In genomic region chr20:63545814-63546213, GRCh38 we compare ENCODE assay signal across 27 cellular contexts. TPM values are rescaled to one million over a fixed set of nuclear protein-coding genes. Genes with fewer than 3 reads are reported as not detected.
A peak's percentile ranks its signal among the peaks of the same experiment; 100 is the strongest.
DNase-seq lines count a peak whose midpoint lies in the region; ATAC-seq, FAIRE-seq and TF ChIP-seq lines count a peak whose summit lies in the region.
"Had no signal": no experiment of that assay in that cellular context is flagged by ENCODE, and none has a peak within 500 bp of the region (broad histone marks: within the 10 kb centered on the region; RNA-seq: fewer than 3 reads in every experiment).

No MANE protein-coding gene starts in this region.

- H3K4me3 ChIP-seq in BLaER1 = no peak overlapping the region
- H3K4me3 ChIP-seq in Karpas-422 (ENCODE audit: low read length) = no peak overlapping the region; the same call in 1 of the 2 replicates
- no peak overlapping the region for H3K4me3 ChIP-seq in RWPE2 (ENCODE audit: severe bottlenecking)
- peak overlapping the region in 1 of 3 experiments; percentile 31 for H3K4me3 ChIP-seq in keratinocyte (ENCODE audit: control insufficient read depth in 2 of 3, extremely low read depth in 1 of 3, insufficient read depth in 2 of 3, low read depth in 1 of 3, low read length in 3 of 3)
- no peak overlapping the region for H3K4me3 ChIP-seq in coronary artery
- H3K4me3 ChIP-seq: K562 had no signal

- FAIRE-seq in keratinocyte (lab: Jason Lieb, UNC) = no peak
- FAIRE-seq: endothelial cell of umbilical vein, small intestine had no signal

- TF ChIP-seq CTCF in RWPE2 (IDR thresholded peaks at IDR 0.05; ENCODE audit: poor library complexity, severe bottlenecking) (no peak), keratinocyte (optimal IDR thresholded peaks at IDR 0.05 in 1 of 3, IDR thresholded peaks at IDR 0.05 in 1 of 3, conservative IDR thresholded peaks at IDR 0.05 in 1 of 3; ENCODE audit: extremely low read depth in 1 of 3, insufficient read depth in 2 of 3, low read length in 3 of 3) (no peak), coronary artery (IDR thresholded peaks at IDR 0.05) (no peak)

- dilution Hi-C loops in keratinocyte (cut with MboI; ENCODE audit: extremely low pct_ligation_motif_present, low sequenced_read_pairs) = no loop called here

- no peaks in the 10 kb centered on the region for H3K9me2 ChIP-seq in Karpas-422 (replicated peaks; ENCODE audit: insufficient read depth, low read length)

- H3K27me3 ChIP-seq in BLaER1 (peaks cover 73% of the 10 kb centered on the region), Karpas-422 (ENCODE audit: low read length) (no peaks in the 10 kb centered on the region), RWPE2 (ENCODE audit: insufficient read depth, poor library complexity, severe bottlenecking) (no peaks in the 10 kb centered on the region), keratinocyte (ENCODE audit: control insufficient read depth, extremely low read depth, insufficient read depth, low read length) (peaks cover 3% of the 10 kb centered on the region)

- no peak for ATAC-seq in RWPE2 (ENCODE audit: low read depth)
- no peak for ATAC-seq in GM19023 (IDR thresholded peaks at IDR 0.05; ENCODE audit: unreplicated experiment)
- ATAC-seq: activated CD8-positive, alpha-beta memory T cell treated with anti-CD3 and anti-CD28 coated beads, Interleukin-2, amount 10 ng/mL, durations not matched to agents 7 days and 5 days; K562; SK-N-SH treated with all-trans-retinoic acid at 6 μM for 48 hours had no signal

- H3K4me2 ChIP-seq in BLaER1 = peak overlapping the region; percentile 28
- peak overlapping the region; percentile 40 for H3K4me2 ChIP-seq in Karpas-422 (ENCODE audit: low read depth, low read length, poor library complexity, severe bottlenecking)
- H3K4me2 ChIP-seq in keratinocyte (ENCODE audit: control insufficient read depth, extremely low read depth, insufficient read depth, low read depth, low read length) = peak overlapping the region; percentile 49

- DNase-seq in Karpas-422 (peak; percentile 73), RWPE2 (ENCODE audit: low spot score) (peak; percentile 84), keratinocyte (ENCODE audit: low read depth, low spot score) (no peak), coronary artery (ENCODE audit: low spot score) (no peak), hepatic stellate cell (ENCODE audit: low spot score) (no peak)
- DNase-seq in activated CD8-positive, alpha-beta memory T cell treated with anti-CD3 and anti-CD28 coated beads, Interleukin-2, amount 50 U/mL, for 4 hours = no peak
- DNase-seq: activated CD4-positive, alpha-beta T cell treated with anti-CD3 and anti-CD28 coated beads, Interleukin-2, amount 10 ng/mL, durations not matched to agents 24 days and 14 days; activated CD8-positive, alpha-beta memory T cell treated with anti-CD3 and anti-CD28 coated beads, Interleukin-2, amount 10 ng/mL, durations not matched to agents 7 days and 5 days; central memory CD4-positive, alpha-beta T cell; MM.1S; NCI-H1436 treated with DMSO at 0.1 percent for 48 hours; NCI-H510A treated with DMSO at 0.1 percent for 48 hours; nucleus accumbens; stimulated activated CD4-positive, alpha-beta T cell treated with anti-CD3 and anti-CD28 coated beads, Interleukin-1b, Interleukin-23, amount 100 ng/mL, for 48 hours had no signal

- H4K20me1 ChIP-seq in BLaER1 = peaks cover 59% of the 10 kb centered on the region
- 0 out of 2 replicates have a peak, but pooled peaks cover 5% of the 10 kb centered on the region for H4K20me1 ChIP-seq in Karpas-422 (ENCODE audit: insufficient read depth, low read depth, low read length)
- no peaks in the 10 kb centered on the region for H4K20me1 ChIP-seq in keratinocyte (ENCODE audit: control insufficient read depth, extremely low read depth, insufficient read depth, low read length)

- H3K9me3 ChIP-seq in BLaER1 (no peaks in the 10 kb centered on the region), Karpas-422 (ENCODE audit: low read length) (no peaks in the 10 kb centered on the region), RWPE2 (ENCODE audit: severe bottlenecking) (no peaks in the 10 kb centered on the region), keratinocyte (ENCODE audit: control insufficient read depth, low read depth, low read length) (no peaks in the 10 kb centered on the region)

- H2AFZ ChIP-seq in Karpas-422 (ENCODE audit: low read length) (no peak overlapping the region), keratinocyte (ENCODE audit: control insufficient read depth, low read length) (no peak overlapping the region)

- H3K9me1 ChIP-seq in keratinocyte (ENCODE audit: control insufficient read depth, extremely low read depth, insufficient read depth, low read length) = no peaks in the 10 kb centered on the region

- H3K27ac ChIP-seq in BLaER1 (no peak overlapping the region), Karpas-422 (ENCODE audit: low read length) (peak overlapping the region; percentile 57; the same call in 1 of the 2 replicates), RWPE2 (ENCODE audit: poor library complexity, severe bottlenecking) (peak overlapping the region; percentile 65), keratinocyte (ENCODE audit: control insufficient read depth, insufficient read depth, low read length) (peak overlapping the region; percentile 67), coronary artery (no peak overlapping the region)
- H3K27ac ChIP-seq: VCaP had no signal

- H3K9ac ChIP-seq in BLaER1 (no peak overlapping the region), Karpas-422 (ENCODE audit: low read length) (no peak overlapping the region), keratinocyte (ENCODE audit: control insufficient read depth, extremely low read depth, insufficient read depth, low read length) (peak overlapping the region; percentile 48)

- peaks cover 32% of the 10 kb centered on the region for H3K4me1 ChIP-seq in BLaER1
- peaks cover 42% of the 10 kb centered on the region for H3K4me1 ChIP-seq in Karpas-422 (ENCODE audit: low read length)
- peaks cover 19% of the 10 kb centered on the region for H3K4me1 ChIP-seq in RWPE2 (ENCODE audit: insufficient read depth, poor library complexity, severe bottlenecking)
- peaks cover 40% of the 10 kb centered on the region for H3K4me1 ChIP-seq in keratinocyte (ENCODE audit: control insufficient read depth, extremely low read depth, insufficient read depth, low read length)

- no peaks in the 10 kb centered on the region for H3K79me2 ChIP-seq in Karpas-422 (ENCODE audit: low read length)
- no peaks in the 10 kb centered on the region for H3K79me2 ChIP-seq in keratinocyte (ENCODE audit: control insufficient read depth, insufficient read depth, low read length)

- H3K36me3 ChIP-seq in BLaER1 (no peaks in the 10 kb centered on the region), Karpas-422 (ENCODE audit: insufficient read depth, low read length) (no peaks in the 10 kb centered on the region), RWPE2 (ENCODE audit: low read depth) (no peaks in the 10 kb centered on the region), keratinocyte (ENCODE audit: control insufficient read depth in 2 of 2, extremely low read depth in 1 of 2, insufficient read depth in 2 of 2, low read length in 2 of 2) (no peaks in the 10 kb centered on the region)

RNA-seq across cellular contexts. Expression of gene SRMS, which starts 1.7 kb away (rescaled TPM):
- total RNA-seq in Karpas-422 (2014; rRNA removed; shearing (Covaris generic); ENCODE audit: low replicate concordance) = not detected in 2 replicates
- 0.10 to 0.32 TPM (median 0.14 TPM) in 3 replicates for polyA plus RNA-seq in keratinocyte
- not detected for polyA plus RNA-seq in keratinocyte (2011; ENCODE audit: low read depth)
- polyA plus RNA-seq in keratinocyte (2011; cell fraction: cytosol; rRNA removed) = 0.05 and 0.30 TPM in 2 replicates
- polyA plus RNA-seq in keratinocyte (2011; cell fraction: nucleus; rRNA removed) = 0.52 and 0.97 TPM in 2 replicates
- polyA plus RNA-seq in keratinocyte (2012; ENCODE audit: low replicate concordance) = 0.28 TPM in 1 of 2 replicates, not detected in the other
- polyA minus RNA-seq in keratinocyte = 0.13 to 1.3 TPM in 2 of 3 replicates, not detected in the other
- not detected for polyA minus RNA-seq in keratinocyte (2011; cell fraction: cytosol; rRNA and poly(A)+ RNA removed)
- polyA minus RNA-seq in keratinocyte (2011; cell fraction: nucleus; rRNA and poly(A)+ RNA removed) = 0.53 and 0.54 TPM in 2 replicates
- total RNA-seq: activated CD4-positive, alpha-beta T cell treated with anti-CD3 and anti-CD28 coated beads, Interleukin-2, amount 10 ng/mL, durations not matched to agents 24 days and 14 days; activated CD8-positive, alpha-beta memory T cell treated with anti-CD3 and anti-CD28 coated beads, Interleukin-2, amount 10 ng/mL, durations not matched to agents 7 days and 5 days; activated T-helper 1 cell treated with anti-CD3 and anti-CD28 coated beads, Interleukin-12 subunit alpha, Interleukin-12 subunit beta, Interleukin-2, Interleukin-4 antibody, amounts not matched to agents 30 ng/mL and 10 ng/mL and 1 ng/mL, durations not matched to agents 14 hours and 24 hours and 36 hours; dermis microvascular lymphatic vessel endothelial cell; endothelial cell of umbilical vein; K562; myocyte; renal cortical epithelial cell had no signal
- polyA plus RNA-seq: BJ, endothelial cell of umbilical vein, small intestine, urinary bladder had no signal

RNA-seq across cellular contexts. Expression of gene FNDC11, which starts 8.1 kb away (rescaled TPM):
- total RNA-seq in Karpas-422 (2014; rRNA removed; shearing (Covaris generic); ENCODE audit: low replicate concordance) = 0.48 and 1.6 TPM in 2 replicates
- polyA plus RNA-seq in keratinocyte = 0.48 to 0.84 TPM (median 0.55 TPM) in 3 replicates
- polyA plus RNA-seq in keratinocyte (2011; ENCODE audit: low read depth) = not detected
- 0.43 and 0.79 TPM in 2 replicates for polyA plus RNA-seq in keratinocyte (2011; cell fraction: cytosol; rRNA removed)
- 1.3 and 3.7 TPM in 2 replicates for polyA plus RNA-seq in keratinocyte (2011; cell fraction: nucleus; rRNA removed)
- polyA plus RNA-seq in keratinocyte (2012; ENCODE audit: low replicate concordance) = 0.55 and 0.81 TPM in 2 replicates
- polyA minus RNA-seq in keratinocyte = 0.22 to 0.39 TPM (median 0.30 TPM) in 3 replicates
- polyA minus RNA-seq in keratinocyte (2011; cell fraction: cytosol; rRNA and poly(A)+ RNA removed) = not detected
- polyA minus RNA-seq in keratinocyte (2011; cell fraction: nucleus; rRNA and poly(A)+ RNA removed) = 0.47 and 0.84 TPM in 2 replicates

RNA-seq across cellular contexts. Expression of gene PTK6, which starts 8.6 kb away (rescaled TPM):
- total RNA-seq in Karpas-422 (2014; rRNA removed; shearing (Covaris generic); ENCODE audit: low replicate concordance) = 0.51 TPM in 1 of 2 replicates, not detected in the other
- 28.5 to 38.9 TPM (median 37.0 TPM) in 3 replicates for polyA plus RNA-seq in keratinocyte
- polyA plus RNA-seq in keratinocyte (2011; ENCODE audit: low read depth) = 10.8 TPM
- 29.9 and 50.4 TPM in 2 replicates for polyA plus RNA-seq in keratinocyte (2011; cell fraction: cytosol; rRNA removed)
- 63.1 and 87.1 TPM in 2 replicates for polyA plus RNA-seq in keratinocyte (2011; cell fraction: nucleus; rRNA removed)
- 32.1 and 36.7 TPM in 2 replicates for polyA plus RNA-seq in keratinocyte (2012; ENCODE audit: low replicate concordance)
- 18.9 to 27.3 TPM (median 23.5 TPM) in 3 replicates for polyA minus RNA-seq in keratinocyte
- 51.6 TPM for polyA minus RNA-seq in keratinocyte (2011; cell fraction: cytosol; rRNA and poly(A)+ RNA removed)
- polyA minus RNA-seq in keratinocyte (2011; cell fraction: nucleus; rRNA and poly(A)+ RNA removed) = 26.2 and 30.3 TPM in 2 replicates
- total RNA-seq: K562 had no signal
- polyA plus RNA-seq: endothelial cell of umbilical vein had no signal

RNA-seq across cellular contexts. Expression of gene PPDPF, which starts 25.2 kb away (rescaled TPM):
- total RNA-seq in Karpas-422 (2014; rRNA removed; shearing (Covaris generic); ENCODE audit: low replicate concordance) = 16.2 and 51.0 TPM in 2 replicates
- polyA plus RNA-seq in keratinocyte = 8.8 to 68.4 TPM (median 16.4 TPM) in 3 replicates
- 71.8 TPM for polyA plus RNA-seq in keratinocyte (2011; ENCODE audit: low read depth)
- 29.1 and 150 TPM in 2 replicates for polyA plus RNA-seq in keratinocyte (2011; cell fraction: cytosol; rRNA removed)
- 14.0 and 23.8 TPM in 2 replicates for polyA plus RNA-seq in keratinocyte (2011; cell fraction: nucleus; rRNA removed)
- 239 and 414 TPM in 2 replicates for polyA plus RNA-seq in keratinocyte (2012; ENCODE audit: low replicate concordance)
- 5.2 to 107 TPM (median 12.5 TPM) in 3 replicates for polyA minus RNA-seq in keratinocyte
- polyA minus RNA-seq in keratinocyte (2011; cell fraction: cytosol; rRNA and poly(A)+ RNA removed) = 879 TPM
- polyA minus RNA-seq in keratinocyte (2011; cell fraction: nucleus; rRNA and poly(A)+ RNA removed) = 20.5 and 25.3 TPM in 2 replicates

RNA-seq across cellular contexts. Expression of gene HELZ2, which starts 28.2 kb away (rescaled TPM):
- total RNA-seq in Karpas-422 (2014; rRNA removed; shearing (Covaris generic); ENCODE audit: low replicate concordance) = 15.4 and 15.8 TPM in 2 replicates
- 14.8 to 29.0 TPM (median 24.3 TPM) in 3 replicates for polyA plus RNA-seq in keratinocyte
- polyA plus RNA-seq in keratinocyte (2011; ENCODE audit: low read depth) = 9.1 TPM
- 3.2 and 9.0 TPM in 2 replicates for polyA plus RNA-seq in keratinocyte (2011; cell fraction: cytosol; rRNA removed)
- 33.2 and 49.6 TPM in 2 replicates for polyA plus RNA-seq in keratinocyte (2011; cell fraction: nucleus; rRNA removed)
- polyA plus RNA-seq in keratinocyte (2012; ENCODE audit: low replicate concordance) = 9.0 and 56.9 TPM in 2 replicates
- polyA minus RNA-seq in keratinocyte = 62.1 to 141 TPM (median 70.0 TPM) in 3 replicates
- polyA minus RNA-seq in keratinocyte (2011; cell fraction: cytosol; rRNA and poly(A)+ RNA removed) = 92.3 TPM
- 251 and 345 TPM in 2 replicates for polyA minus RNA-seq in keratinocyte (2011; cell fraction: nucleus; rRNA and poly(A)+ RNA removed)

Comparison
In these comparisons a context has a peak if more than half of its experiments do, and no peak if none do; other contexts are left out.
1. H3K27ac ChIP-seq: peak in Karpas-422 (single experiment), RWPE2 (single experiment) and keratinocyte (single experiment); none in BLaER1 (single experiment) and coronary artery (0 of 2).
2. DNase-seq: peak in Karpas-422 (single experiment) and RWPE2 (single experiment); none in keratinocyte (single experiment), activated CD8-positive, alpha-beta memory T cell treated with anti-CD3 and anti-CD28 coated beads, Interleukin-2, amount 50 U/mL, for 4 hours (single experiment), coronary artery (single experiment) and hepatic stellate cell (single experiment).
3. Peak in every context shown above with its lines, with median percentiles within 50 percentile points of each other: H3K4me2 ChIP-seq.